In the genomic region with DNA sequence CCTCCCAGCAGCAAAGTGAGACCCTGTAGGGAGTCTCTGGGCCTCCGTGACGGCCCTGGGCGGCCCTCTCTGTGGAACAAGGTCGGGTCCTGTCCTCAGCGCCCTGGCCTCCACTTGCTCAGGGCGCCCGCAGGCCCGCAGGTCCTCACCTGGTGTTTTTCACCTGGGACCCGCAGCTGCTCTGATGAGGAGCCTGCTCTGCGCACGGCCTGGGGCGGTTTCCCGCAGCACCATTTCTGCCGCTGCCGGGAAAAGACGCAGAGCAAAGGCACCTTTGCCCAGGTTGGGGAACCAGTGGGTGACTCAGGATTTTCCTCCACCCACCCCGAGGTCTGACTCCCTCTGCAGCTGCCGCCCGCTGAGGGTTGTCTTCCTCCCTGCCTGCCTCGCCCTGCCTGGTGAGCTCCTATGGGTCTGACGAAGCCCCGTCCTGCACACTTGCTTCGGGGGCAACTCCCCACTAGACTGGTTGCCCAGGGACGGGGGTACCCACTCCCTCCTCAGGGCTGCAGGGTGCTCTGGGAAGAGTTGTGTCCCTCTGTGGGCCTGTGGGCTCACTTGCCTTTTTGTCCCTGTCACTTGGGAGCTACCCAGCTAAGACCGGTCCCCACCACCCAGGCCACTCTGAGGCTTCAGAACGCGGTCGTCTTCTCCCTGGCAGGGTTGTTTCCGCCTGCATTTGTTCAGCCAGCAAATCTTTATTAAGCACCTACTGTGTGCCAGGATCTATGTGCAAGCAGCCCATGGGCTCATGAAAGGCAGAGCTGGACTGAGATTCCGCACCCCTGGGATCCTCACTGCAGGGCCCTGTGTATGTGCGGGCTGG, we compare ENCODE assay signal across 13 cellular contexts.
DNase-seq lines count a peak whose midpoint lies in the region; ATAC-seq, FAIRE-seq and TF ChIP-seq lines count a peak whose summit lies in the region.
"Had no signal": no experiment of that assay in that cellular context is flagged by ENCODE, and none has a peak within 500 bp of the region (broad histone marks: within the 10 kb centered on the region; RNA-seq: fewer than 3 reads in every experiment).

No MANE protein-coding gene starts in this region.

- no peak overlapping the region for H3K4me3 Mint-ChIP-seq in osteocyte (ENCODE audit: unreplicated experiment)

- H3K36me3 Mint-ChIP-seq in osteocyte (ENCODE audit: unreplicated experiment) = no peaks in the 10 kb centered on the region

- FAIRE-seq in GM19239 (lab: Jason Lieb, UNC) = no peak

- no peaks in the 10 kb centered on the region for H3K36me3 ChIP-seq in mesodermal cell (ENCODE audit: control insufficient read depth, insufficient read depth, low read length)
- H3K36me3 ChIP-seq: esophagus squamous epithelium, lower lobe of right lung had no signal

- H3K4me1 Mint-ChIP-seq in osteocyte (ENCODE audit: unreplicated experiment) = peaks cover 18% of the 10 kb centered on the region

- H3K4me3 ChIP-seq in AG04450 (ENCODE audit: low read depth, low read length) = no peak overlapping the region
- no peak overlapping the region for H3K4me3 ChIP-seq in coronary artery
- no peak overlapping the region for H3K4me3 ChIP-seq in mesodermal cell (ENCODE audit: extremely low read depth, insufficient read depth, low read length, poor library complexity, severe bottlenecking)
- H3K4me3 ChIP-seq: esophagus squamous epithelium had no signal

- POLR2A ChIA-PET in AG04450 (lab: Yijun Ruan, JAX) = interaction anchor here (0.6 to 3.4 kb wide), 6 partner anchors 156 to 395 kb away, joined by 4 to 46 read pairs (median 8); a partner anchor contains a TSS

- WGBS in mesodermal cell (ENCODE audit: insufficient coverage in 2 of 2), 2 experiments = 86 to 87% methylated on average over 25 to 31 of the region's 31 CpGs

- peaks cover 4% of the 10 kb centered on the region for H3K27me3 ChIP-seq in AG04450 (ENCODE audit: control insufficient read depth, insufficient read depth, low read length)
- H3K27me3 ChIP-seq: esophagus squamous epithelium had no signal

- peaks cover 18% of the 10 kb centered on the region for H3K4me1 ChIP-seq in mesodermal cell (ENCODE audit: control insufficient read depth, insufficient read depth, low read length, poor library complexity, severe bottlenecking)

- CTCF ChIA-PET in AG04450 (lab: Charles Lee) = interaction anchor here (0.7 to 7.0 kb wide), 5 partner anchors 12 to 489 kb away, joined by 3 to 403 read pairs (median 7); a partner anchor contains a TSS

- peaks cover 14% of the 10 kb centered on the region for H3K27me3 Mint-ChIP-seq in osteocyte (ENCODE audit: unreplicated experiment)
- H3K27me3 Mint-ChIP-seq: stimulated activated naive CD8-positive, alpha-beta T cell treated with anti-CD3 and anti-CD28 coated beads, Interleukin-15, Interleukin-2, amounts not matched to agents 100 ng/mL and 50 ng/mL, for 24 hours had no signal

- no peak for DNase-seq in AG04450 (ENCODE audit: low read depth, low spot score)
- DNase-seq in HT1080 (ENCODE audit: low read depth) = peak; percentile 75
- DNase-seq in coronary artery (ENCODE audit: low spot score) = peak; percentile 76
- DNase-seq in osteocyte (ENCODE audit: extremely low spot score, unreplicated experiment) = no peak
- DNase-seq in GM19239 (ENCODE audit: insufficient read length, low spot score) = no peak
- no peak for DNase-seq in HUDEP-2 (lab: John Stamatoyannopoulos, UW; ENCODE audit: unreplicated experiment in 76 of 76)
- DNase-seq: esophagus squamous epithelium, NCI-H187 had no signal

- no peak for ATAC-seq in GM21528 (IDR thresholded peaks at IDR 0.05; ENCODE audit: low FRiP score, unreplicated experiment)
- ATAC-seq: activated CD4-positive, CD25-positive, alpha-beta regulatory T cell treated with anti-CD3 and anti-CD28 coated beads, Interleukin-2, amount 50 U/mL, for 24 hours had no signal

- H3K27ac Mint-ChIP-seq in osteocyte (ENCODE audit: unreplicated experiment) = no peak overlapping the region
- H3K27ac Mint-ChIP-seq: stimulated activated naive CD8-positive, alpha-beta T cell treated with anti-CD3 and anti-CD28 coated beads, Interleukin-15, Interleukin-2, amounts not matched to agents 100 ng/mL and 50 ng/mL, for 24 hours had no signal

- H3K9me3 ChIP-seq in AG04450 (ENCODE audit: control insufficient read depth, insufficient read depth, low read length) (no peaks in the 10 kb centered on the region; the same call in 1 of the 2 replicates), mesodermal cell (ENCODE audit: control insufficient read depth, low read length) (no peaks in the 10 kb centered on the region)
- H3K9me3 ChIP-seq: esophagus squamous epithelium, lower lobe of right lung had no signal

- TF ChIP-seq CTCF in AG04450 (IDR thresholded peaks at IDR 0.05; ENCODE audit: low read depth, low read length) = no peak
- TF ChIP-seq CTCF in coronary artery (IDR thresholded peaks at IDR 0.05) = no peak
- no peak for TF ChIP-seq CTCF in osteocyte (IDR thresholded peaks at IDR 0.05)

- H3K27ac ChIP-seq in AG04450 (ENCODE audit: low read depth, low read length) (peak overlapping the region; percentile 97), coronary artery (no peak overlapping the region), mesodermal cell (ENCODE audit: low read depth, low read length, severe bottlenecking) (peak overlapping the region; percentile 98)

- H3K9me3 Mint-ChIP-seq in osteocyte (ENCODE audit: unreplicated experiment) = no peaks in the 10 kb centered on the region
- H3K9me3 Mint-ChIP-seq: stimulated activated naive CD8-positive, alpha-beta T cell treated with anti-CD3 and anti-CD28 coated beads, Interleukin-15, Interleukin-2, amounts not matched to agents 100 ng/mL and 50 ng/mL, for 24 hours had no signal

Comparison
In these comparisons a context has a peak if more than half of its experiments do, and no peak if none do; other contexts are left out.
1. DNase-seq: peak in HT1080 (single experiment) and coronary artery (single experiment); none in AG04450 (single experiment), osteocyte (single experiment), GM19239 (single experiment) and HUDEP-2 (0 of 76).
2. H3K27ac ChIP-seq: peak in AG04450 (single experiment) and mesodermal cell (single experiment); none in coronary artery (0 of 2).